ENCODE assay signal across 8 cellular contexts in genomic region chr12:92649511-92650227, GRCh38. TPM values are rescaled to one million over a fixed set of nuclear protein-coding genes. Genes with fewer than 3 reads are reported as not detected.
DNase-seq lines count a peak whose midpoint lies in the region; ATAC-seq and TF ChIP-seq lines count a peak whose summit lies in the region.

No MANE protein-coding gene starts in this region.

- intact Hi-C loops in dorsolateral prefrontal cortex (cut with DNase I): loop anchor here (5.0 kb wide), 2 partner anchors 1267 to 1287 kb away; no protein-coding TSS in a partner anchor

- no peak overlapping the region for H3K4me3 ChIP-seq in dorsolateral prefrontal cortex

- DNase-seq in AML-193 (lab: John Stamatoyannopoulos, UW) (peak; percentile 44 to 61), NCI-H526 (lab: John Stamatoyannopoulos, UW) (peak; percentile 67 to 88), dorsolateral prefrontal cortex (peak in 4 of 10 donors; percentile 22 to 79 (median 50)), medulla oblongata (ENCODE audit: extremely low spot score) (peak; percentile 92)
- DNase-seq in activated CD4-positive, alpha-beta T cell treated with anti-CD3 and anti-CD28 coated beads, Interleukin-2, amount 50 U/mL, for 1 hour: peak; percentile 50
- DNase-seq in stimulated activated CD8-positive, alpha-beta memory T cell treated with anti-CD3 and anti-CD28 coated beads, Interleukin-15, amount 100 ng/mL, for 4 hours (ENCODE audit: low read depth in 2 of 2): peak; percentile 17 to 51

- peak; percentile 69 for ATAC-seq in GM19025 (IDR thresholded peaks at IDR 0.05; ENCODE audit: low read depth, unreplicated experiment)
- ATAC-seq in HG03439 (IDR thresholded peaks at IDR 0.05; ENCODE audit: unreplicated experiment): peak; percentile 95

- no peaks in the 10 kb centered on the region for H3K27me3 ChIP-seq in dorsolateral prefrontal cortex

- peak; percentile 46 to 89 (median 74) for TF ChIP-seq CTCF in dorsolateral prefrontal cortex (IDR thresholded peaks at IDR 0.05 in 54 of 56, conservative IDR thresholded peaks at IDR 0.05 in 2 of 56; ENCODE audit: low read depth in 1 of 56, partially characterized antibody in 56 of 56)

- peak overlapping the region in 1 of 59 donors; percentile 31 for H3K27ac ChIP-seq in dorsolateral prefrontal cortex

RNA-seq across cellular contexts. Expression of gene PLEKHG7, which starts 53.1 kb away (rescaled TPM):
- not detected for total RNA-seq in dorsolateral prefrontal cortex
